18 cellular contexts compared by ENCODE assay signal in genomic region chr13:74695021-74695800, GRCh38.
"Had no signal": no experiment of that assay in that cellular context is flagged by ENCODE, and none has a peak within 500 bp of the region (broad histone marks: within the 10 kb centered on the region; RNA-seq: fewer than 3 reads in every experiment).

No MANE protein-coding gene starts in this region.

- H3K4me1 ChIP-seq: ascending aorta, heart right ventricle, parathyroid adenoma, sigmoid colon, suprapubic skin had no signal

- H3K9me3 ChIP-seq: ascending aorta, neutrophil, sigmoid colon, suprapubic skin had no signal

- H3K36me3 ChIP-seq: ascending aorta, cardiac muscle cell, heart right ventricle, neutrophil, sigmoid colon, suprapubic skin had no signal

- H3K27me3 ChIP-seq: ascending aorta, cardiac muscle cell, heart right ventricle, neutrophil, sigmoid colon, suprapubic skin had no signal

- H3K4me3 ChIP-seq: ascending aorta, cardiac muscle cell, heart right ventricle, sigmoid colon, suprapubic skin had no signal

- DNase-seq: activated CD4-positive, alpha-beta T cell treated with anti-CD3 and anti-CD28 coated beads, Interleukin-2, amount 10 ng/mL, durations not matched to agents 7 days and 5 days; activated CD8-positive, alpha-beta T cell treated with anti-CD3 and anti-CD28 coated beads, Interleukin-2, amount 10 ng/mL, durations not matched to agents 7 days and 5 days; activated naive CD4-positive, alpha-beta T cell treated with Interleukin-2 at 50 U/mL for 16 hours; activated T-cell treated with anti-CD3 and anti-CD28 coated beads, Interleukin-2, amount 50 U/mL, for 24 hours; heart right ventricle; natural killer cell; sigmoid colon; stimulated activated CD4-positive, alpha-beta T cell treated with anti-CD3 and anti-CD28 coated beads, Interleukin-2, amount 100 ng/mL, for 24 hours; stimulated activated naive CD8-positive, alpha-beta T cell treated with anti-CD3 and anti-CD28 coated beads, Interleukin-15, Interleukin-2, amounts not matched to agents 100 U/mL and 50 U/mL, for 24 hours; T-helper 1 cell; T-helper 9 cell; trophoblast cell had no signal

- H3K79me2 ChIP-seq: parathyroid adenoma had no signal

- H2AFZ ChIP-seq: parathyroid adenoma had no signal

- H3K27ac ChIP-seq: ascending aorta, cardiac muscle cell, epithelial cell of prostate, heart right ventricle, neutrophil, parathyroid adenoma, sigmoid colon, suprapubic skin had no signal
